In the genomic region with DNA sequence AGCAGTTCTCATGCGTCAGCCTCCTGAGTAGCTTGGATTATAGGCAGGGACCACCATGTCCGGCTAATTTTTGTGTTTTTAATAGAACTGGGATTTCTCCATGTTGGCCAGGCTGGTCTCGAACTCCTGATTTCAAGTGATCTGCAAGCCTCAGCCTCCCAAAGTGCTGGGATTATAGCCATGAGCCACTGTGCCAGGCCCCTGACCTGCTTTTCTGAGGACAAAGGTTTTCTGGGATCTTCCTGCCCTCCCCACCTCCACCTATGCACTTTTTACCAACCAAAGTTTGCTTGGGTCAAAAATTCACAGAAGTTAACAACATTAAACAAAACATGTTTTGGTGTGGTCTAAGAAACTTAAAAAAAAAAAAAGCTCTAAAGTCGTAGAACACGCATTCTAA, we compare ENCODE assay signal across 32 cellular contexts.
"Had no signal": no experiment of that assay in that cellular context is flagged by ENCODE, and none has a peak within 500 bp of the region (broad histone marks: within the 10 kb centered on the region; RNA-seq: fewer than 3 reads in every experiment).

No MANE protein-coding gene starts in this region.

- H3K27ac ChIP-seq: adrenal gland, ascending aorta, body of pancreas, brain microvascular endothelial cell, breast epithelium, cardiac muscle cell had no signal

- ATAC-seq: activated naive CD4-positive, alpha-beta T cell treated with anti-CD3 and anti-CD28 coated beads, Interleukin-2, amount 50 U/mL, for 72 hours; activated naive CD8-positive, alpha-beta T cell treated with anti-CD3 and anti-CD28 coated beads, Interleukin-2, amount 50 U/mL, for 24 hours; activated T-cell treated with anti-CD3 and anti-CD28 coated beads, Interleukin-2, amount 50 U/mL, for 4 hours; activated T-cell treated with anti-CD3 and anti-CD28 coated beads, Interleukin-2, amount 50 U/mL, for 72 hours; activated T-helper 17 cell treated with anti-CD3 and anti-CD28 coated beads, Interleukin-2, amount 50 U/mL, for 72 hours; body of pancreas had no signal

- DNase-seq: activated effector memory CD4-positive, alpha-beta T cell treated with anti-CD3 and anti-CD28 coated beads, Interleukin-2, amount 50 U/mL, for 16 hours; activated effector memory CD4-positive, alpha-beta T cell treated with Interleukin-2 at 50 U/mL for 16 hours; activated gamma-delta T cell; activated gamma-delta T cell treated with Interleukin-2 at 50 U/mL for 16 hours; activated naive CD4-positive, alpha-beta T cell; activated naive CD4-positive, alpha-beta T cell treated with anti-CD3 and anti-CD28 coated beads for 36 hours; activated naive CD4-positive, alpha-beta T cell treated with anti-CD3 and anti-CD28 coated beads, Interleukin-2, amount 10 ng/mL, durations not matched to agents 7 days and 5 days; activated naive CD4-positive, alpha-beta T cell treated with anti-CD3 and anti-CD28 coated beads, Interleukin-2, amount 50 U/mL, for 16 hours; activated naive CD4-positive, alpha-beta T cell treated with Interleukin-2 at 50 U/mL for 16 hours; activated naive CD8-positive, alpha-beta T cell treated with anti-CD3 and anti-CD28 coated beads for 36 hours; activated naive CD8-positive, alpha-beta T cell treated with anti-CD3 and anti-CD28 coated beads, Interleukin-2, amount 10 ng/mL, durations not matched to agents 7 days and 5 days; activated naive CD8-positive, alpha-beta T cell treated with anti-CD3 and anti-CD28 coated beads, Interleukin-2, amount 50 U/mL, for 24 hours; activated T-cell treated with anti-CD3 and anti-CD28 coated beads, Interleukin-2, amount 50 U/mL, for 1 hour; activated T-cell treated with anti-CD3 and anti-CD28 coated beads, Interleukin-2, amount 50 U/mL, for 24 hours; activated T-cell treated with anti-CD3 and anti-CD28 coated beads, Interleukin-2, amount 50 U/mL, for 4 hours; activated T-cell treated with anti-CD3 and anti-CD28 coated beads, Interleukin-2, amount 50 U/mL, for 48 hours; activated T-cell treated with anti-CD3 and anti-CD28 coated beads, Interleukin-2, amount 50 U/mL, for 72 hours; adrenal gland; amniotic stem cell; amygdala; anterior cingulate cortex; aorta; body of pancreas; brain microvascular endothelial cell; caudate nucleus; central memory CD4-positive, alpha-beta T cell; cerebellar nuclear complex had no signal

- H3K36me3 ChIP-seq: adrenal gland, ascending aorta, brain microvascular endothelial cell, breast epithelium, cardiac muscle cell had no signal

- H3K4me3 ChIP-seq: adrenal gland, ascending aorta, body of pancreas, breast epithelium, cardiac muscle cell had no signal

- H3K4me1 ChIP-seq: adrenal gland, ascending aorta, body of pancreas, breast epithelium had no signal

- H3K9me3 ChIP-seq: adrenal gland, body of pancreas had no signal

- H3K27me3 ChIP-seq: adrenal gland, ascending aorta, body of pancreas, brain microvascular endothelial cell, breast epithelium, cardiac muscle cell had no signal
